Comparison of ENCODE assay signal across 32 cellular contexts in the genomic region with DNA sequence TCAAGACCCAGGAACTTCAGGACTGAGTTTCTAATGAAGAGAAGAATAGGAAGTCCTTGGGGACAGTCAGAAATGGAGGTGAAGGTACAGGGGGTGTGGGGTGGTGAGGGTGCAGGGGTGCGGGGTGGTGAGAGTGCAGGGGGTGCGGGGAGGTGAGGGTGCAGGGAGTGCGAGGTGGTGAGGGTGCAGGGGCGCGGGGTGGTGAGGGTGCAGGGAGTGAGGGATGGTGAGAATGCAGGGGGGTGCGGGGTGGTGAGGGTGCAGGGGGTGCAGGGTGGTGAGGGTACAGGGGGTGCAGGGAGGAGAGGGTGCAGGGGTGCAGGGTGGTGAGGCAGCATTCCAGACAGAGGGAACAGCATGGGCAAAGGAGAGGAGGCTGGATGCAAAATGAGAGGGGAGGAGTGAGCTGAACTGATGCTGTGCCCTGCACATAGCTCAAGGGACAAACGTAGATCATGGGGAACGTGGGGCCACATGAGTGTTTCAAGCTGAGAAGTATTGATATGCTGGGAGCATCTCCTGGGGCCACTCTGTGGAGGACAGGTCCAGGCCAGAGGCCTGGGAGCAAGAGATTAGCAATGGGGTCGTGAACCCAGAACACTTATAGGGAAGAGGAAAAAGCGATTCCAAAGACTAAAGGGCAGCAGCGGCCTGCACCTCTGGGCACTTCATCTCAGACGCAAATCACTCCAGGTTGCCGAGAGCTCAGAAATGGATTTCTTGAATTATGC. TPM values are rescaled to one million over a fixed set of nuclear protein-coding genes. Genes with fewer than 3 reads are reported as not detected.
"Had no signal": no experiment of that assay in that cellular context is flagged by ENCODE, and none has a peak within 500 bp of the region (broad histone marks: within the 10 kb centered on the region; RNA-seq: fewer than 3 reads in every experiment).

No MANE protein-coding gene starts in this region.

- H3K4me1 ChIP-seq: esophagus squamous epithelium, psoas muscle, sigmoid colon, testis, uterus had no signal

- H3K27ac Mint-ChIP-seq: activated CD4-positive, alpha-beta T cell treated with anti-CD3 and anti-CD28 coated beads, Interleukin-2, amount 10 ng/mL, durations not matched to agents 24 days and 14 days; activated CD8-positive, alpha-beta memory T cell treated with anti-CD3 and anti-CD28 coated beads, Interleukin-2, amount 10 ng/mL, durations not matched to agents 7 days and 5 days; activated CD8-positive, alpha-beta T cell treated with anti-CD3 and anti-CD28 coated beads, Interleukin-2, amount 10 ng/mL, durations not matched to agents 7 days and 5 days; activated naive CD8-positive, alpha-beta T cell; activated T-cell treated with anti-CD3 and anti-CD28 coated beads, Interleukin-2, amount 50 U/mL, for 72 hours; nephron progenitor cell; stimulated activated naive B cell treated with anti-CD40 and anti-IgM and Interleukin-4, amounts not matched to agents 10 μg/mL and 1 μg/mL and 100 μg/mL, for 72 hours; T-helper 2 cell treated with Interferon-gamma antibody and Interleukin-4, amounts not matched to agents 5 μg/mL and 100 μg/mL, for 36 hours had no signal

- H3K27ac ChIP-seq: body of pancreas, esophagus squamous epithelium, left lung, psoas muscle, sigmoid colon, testis, uterus had no signal

- H3K9me3 ChIP-seq: body of pancreas, esophagus squamous epithelium, left lung, pancreas, psoas muscle, sigmoid colon, testis, transverse colon, uterus had no signal

- H3K4me1 Mint-ChIP-seq: activated CD4-positive, alpha-beta T cell treated with anti-CD3 and anti-CD28 coated beads, Interleukin-2, amount 10 ng/mL, durations not matched to agents 24 days and 14 days; activated CD8-positive, alpha-beta memory T cell treated with anti-CD3 and anti-CD28 coated beads, Interleukin-2, amount 10 ng/mL, durations not matched to agents 7 days and 5 days had no signal

- H3K27me3 ChIP-seq: body of pancreas, pancreas, testis, uterus had no signal

- H3K4me3 Mint-ChIP-seq: activated CD4-positive, alpha-beta T cell treated with anti-CD3 and anti-CD28 coated beads, Interleukin-2, amount 10 ng/mL, durations not matched to agents 24 days and 14 days; activated CD8-positive, alpha-beta memory T cell treated with anti-CD3 and anti-CD28 coated beads, Interleukin-2, amount 10 ng/mL, durations not matched to agents 7 days and 5 days; activated CD8-positive, alpha-beta T cell treated with anti-CD3 and anti-CD28 coated beads, Interleukin-2, amount 10 ng/mL, durations not matched to agents 7 days and 5 days; activated naive CD8-positive, alpha-beta T cell; activated T-cell treated with anti-CD3 and anti-CD28 coated beads, Interleukin-2, amount 50 U/mL, for 72 hours; nephron progenitor cell; stimulated activated naive B cell treated with anti-CD40 and anti-IgM and Interleukin-4, amounts not matched to agents 10 μg/mL and 1 μg/mL and 100 μg/mL, for 72 hours; T-helper 2 cell treated with Interferon-gamma antibody and Interleukin-4, amounts not matched to agents 5 μg/mL and 100 μg/mL, for 36 hours had no signal

- FAIRE-seq: colon, islet of Langerhans, pancreas, small intestine had no signal

- ATAC-seq: activated CD4-positive, CD25-positive, alpha-beta regulatory T cell treated with anti-CD3 and anti-CD28 coated beads, Interleukin-2, amount 50 U/mL, for 24 hours; activated CD8-positive, alpha-beta memory T cell treated with anti-CD3 and anti-CD28 coated beads, Interleukin-2, amount 10 ng/mL, durations not matched to agents 7 days and 5 days; activated CD8-positive, alpha-beta T cell treated with anti-CD3 and anti-CD28 coated beads, Interleukin-2, amount 10 ng/mL, durations not matched to agents 7 days and 5 days; activated T-cell treated with anti-CD3 and anti-CD28 coated beads, Interleukin-2, amount 50 U/mL, for 72 hours; body of pancreas; left lung; psoas muscle; stimulated activated naive B cell treated with anti-CD40 and anti-IgM and Interleukin-4, amounts not matched to agents 10 μg/mL and 1 μg/mL and 100 μg/mL, for 72 hours had no signal

- H3K36me3 ChIP-seq: esophagus squamous epithelium, left lung, pancreas, sigmoid colon, transverse colon, uterus had no signal

- DNase-seq: activated CD4-positive, alpha-beta T cell treated with anti-CD3 and anti-CD28 coated beads, Interleukin-2, amount 10 ng/mL, durations not matched to agents 24 days and 14 days; activated CD8-positive, alpha-beta memory T cell treated with anti-CD3 and anti-CD28 coated beads, Interleukin-2, amount 10 ng/mL, durations not matched to agents 7 days and 5 days; activated CD8-positive, alpha-beta T cell treated with anti-CD3 and anti-CD28 coated beads, Interleukin-2, amount 10 ng/mL, durations not matched to agents 7 days and 5 days; activated effector memory CD4-positive, alpha-beta T cell treated with Interleukin-2 at 50 U/mL for 16 hours; activated naive CD4-positive, alpha-beta T cell treated with Interleukin-2 at 50 U/mL for 16 hours; activated T-cell treated with anti-CD3 and anti-CD28 coated beads, Interleukin-2, amount 50 U/mL, for 72 hours; anterior cingulate cortex; body of pancreas; dermis blood vessel endothelial cell; effector CD4-positive, alpha-beta T cell; esophagus squamous epithelium; foreskin melanocyte; left lung; nephron progenitor cell; nucleus accumbens; pancreas; sigmoid colon; small intestine; stimulated activated CD4-positive, alpha-beta T cell treated with anti-CD3 and anti-CD28 coated beads, Interleukin-4, amount 100 ng/mL, for 4 hours; stimulated activated CD8-positive, alpha-beta memory T cell treated with anti-CD3 and anti-CD28 coated beads, Interleukin-4, amount 100 ng/mL, for 48 hours; stimulated activated naive B cell treated with anti-CD40 and anti-IgM and Interleukin-4, amounts not matched to agents 10 μg/mL and 1 μg/mL and 100 μg/mL, for 72 hours; T-helper 1 cell; testis; transverse colon; uterus had no signal

- H3K4me3 ChIP-seq: body of pancreas, esophagus squamous epithelium, left lung, lung, pancreas, psoas muscle, sigmoid colon, testis, transverse colon, uterus had no signal

- H3K9me3 Mint-ChIP-seq: activated CD4-positive, alpha-beta T cell treated with anti-CD3 and anti-CD28 coated beads, Interleukin-2, amount 10 ng/mL, durations not matched to agents 24 days and 14 days; activated T-cell treated with anti-CD3 and anti-CD28 coated beads, Interleukin-2, amount 50 U/mL, for 72 hours; nephron progenitor cell; stimulated activated naive B cell treated with anti-CD40 and anti-IgM and Interleukin-4, amounts not matched to agents 10 μg/mL and 1 μg/mL and 100 μg/mL, for 72 hours; T-helper 2 cell treated with Interferon-gamma antibody and Interleukin-4, amounts not matched to agents 5 μg/mL and 100 μg/mL, for 36 hours had no signal

- H3K36me3 Mint-ChIP-seq: activated CD8-positive, alpha-beta memory T cell treated with anti-CD3 and anti-CD28 coated beads, Interleukin-2, amount 10 ng/mL, durations not matched to agents 7 days and 5 days; activated naive CD8-positive, alpha-beta T cell; stimulated activated naive B cell treated with anti-CD40 and anti-IgM and Interleukin-4, amounts not matched to agents 10 μg/mL and 1 μg/mL and 100 μg/mL, for 72 hours had no signal

RNA-seq across cellular contexts. Expression of gene DAGLA, which starts 23.7 kb away (rescaled TPM):
- total RNA-seq: activated CD8-positive, alpha-beta memory T cell treated with anti-CD3 and anti-CD28 coated beads, Interleukin-2, amount 10 ng/mL, durations not matched to agents 7 days and 5 days had no signal
